In genomic region chr7:100675581-100676350, GRCh38 we compare ENCODE assay signal across 9 cellular contexts. TPM values are rescaled to one million over a fixed set of nuclear protein-coding genes. Genes with fewer than 3 reads are reported as not detected.
DNase-seq lines count a peak whose midpoint lies in the region; ATAC-seq and TF ChIP-seq lines count a peak whose summit lies in the region.
"Had no signal": no experiment of that assay in that cellular context is flagged by ENCODE, and none has a peak within 500 bp of the region (broad histone marks: within the 10 kb centered on the region; RNA-seq: fewer than 3 reads in every experiment).

No MANE protein-coding gene starts in this region.

- H3K4me3 ChIP-seq in kidney epithelial cell (ENCODE audit: low read depth, low read length) = peak overlapping the region; percentile 94

- peak overlapping the region; percentile 90 for H3K27ac Mint-ChIP-seq in central memory CD8-positive, alpha-beta T cell (ENCODE audit: low read depth)

- no peaks in the 10 kb centered on the region for H3K9me3 Mint-ChIP-seq in central memory CD8-positive, alpha-beta T cell

- H3K36me3 Mint-ChIP-seq in central memory CD8-positive, alpha-beta T cell (ENCODE audit: insufficient read depth) = peaks cover 50% of the 10 kb centered on the region

- H3K4me1 Mint-ChIP-seq in central memory CD8-positive, alpha-beta T cell = peaks cover 24% of the 10 kb centered on the region

- peak; percentile 31 for ATAC-seq in GM21528 (IDR thresholded peaks at IDR 0.05; ENCODE audit: low FRiP score, unreplicated experiment)
- peak; percentile 40 to 41 for ATAC-seq in activated CD4-positive, CD25-positive, alpha-beta regulatory T cell treated with anti-CD3 and anti-CD28 coated beads, Interleukin-2, amount 50 U/mL, for 24 hours
- peak; percentile 67 for ATAC-seq in central memory CD8-positive, alpha-beta T cell (replicated peaks; ENCODE audit: extremely low read depth, poor library complexity, severe bottlenecking)

- no peaks in the 10 kb centered on the region for H3K27me3 ChIP-seq in kidney epithelial cell (ENCODE audit: control insufficient read depth, insufficient read depth, low read length)

- H3K4me3 Mint-ChIP-seq in central memory CD8-positive, alpha-beta T cell = peak overlapping the region; percentile 98

- H3K27me3 Mint-ChIP-seq in central memory CD8-positive, alpha-beta T cell = no peaks in the 10 kb centered on the region

- H3K36me3 ChIP-seq in kidney epithelial cell (ENCODE audit: control insufficient read depth, insufficient read depth, low read length) = peaks cover 5% of the 10 kb centered on the region

- DNase-seq in COLO668 (lab: John Stamatoyannopoulos, UW; ENCODE audit: unreplicated experiment) (peak; percentile 56), NCI-H1092 (lab: John Stamatoyannopoulos, UW) (peak; percentile 67), kidney epithelial cell (ENCODE audit: low read depth) (no peak), COLO829 (ENCODE audit: low spot score) (no peak)
- DNase-seq in central memory CD8-positive, alpha-beta T cell (ENCODE audit: low spot score in 2 of 2) = peak; percentile 73 to 89
- DNase-seq in stimulated activated CD4-positive, alpha-beta T cell treated with anti-CD3 and anti-CD28 coated beads, Interleukin-15, amount 100 ng/mL, for 24 hours = peak; percentile 87

- no peak for TF ChIP-seq CTCF in kidney epithelial cell (IDR thresholded peaks at IDR 0.05; ENCODE audit: insufficient read depth, low read length, poor library complexity, severe bottlenecking)

RNA-seq across cellular contexts. Expression of gene GNB2, which starts 2.2 kb away (rescaled TPM):
- 330 and 391 TPM in 2 replicates for total RNA-seq in kidney epithelial cell

RNA-seq across cellular contexts. Expression of gene GIGYF1, which starts 18.3 kb away (rescaled TPM):
- total RNA-seq in kidney epithelial cell = 23.1 and 23.5 TPM in 2 replicates

RNA-seq across cellular contexts. Expression of gene ACTL6B, which starts 19.5 kb away (rescaled TPM):
- not detected in 2 replicates for total RNA-seq in kidney epithelial cell
- total RNA-seq: glomerular endothelial cell had no signal

RNA-seq across cellular contexts. Expression of gene POP7, which starts 30.2 kb away (rescaled TPM):
- 46.1 and 52.8 TPM in 2 replicates for total RNA-seq in kidney epithelial cell

RNA-seq across cellular contexts. Expression of gene TFR2, which starts 34.4 kb away (rescaled TPM):
- total RNA-seq in kidney epithelial cell = 0.34 and 0.71 TPM in 2 replicates

Comparison
In these comparisons a context has a peak if more than half of its experiments do, and no peak if none do; other contexts are left out.
1. DNase-seq: peak in COLO668 (single experiment), NCI-H1092 (single experiment), central memory CD8-positive, alpha-beta T cell (2 of 2) and stimulated activated CD4-positive, alpha-beta T cell treated with anti-CD3 and anti-CD28 coated beads, Interleukin-15, amount 100 ng/mL, for 24 hours (single experiment); none in kidney epithelial cell (single experiment) and COLO829 (single experiment).
2. Peak in every context shown above with its lines, with median percentiles within 50 percentile points of each other: ATAC-seq.